21 cellular contexts compared by ENCODE assay signal in the genomic region with DNA sequence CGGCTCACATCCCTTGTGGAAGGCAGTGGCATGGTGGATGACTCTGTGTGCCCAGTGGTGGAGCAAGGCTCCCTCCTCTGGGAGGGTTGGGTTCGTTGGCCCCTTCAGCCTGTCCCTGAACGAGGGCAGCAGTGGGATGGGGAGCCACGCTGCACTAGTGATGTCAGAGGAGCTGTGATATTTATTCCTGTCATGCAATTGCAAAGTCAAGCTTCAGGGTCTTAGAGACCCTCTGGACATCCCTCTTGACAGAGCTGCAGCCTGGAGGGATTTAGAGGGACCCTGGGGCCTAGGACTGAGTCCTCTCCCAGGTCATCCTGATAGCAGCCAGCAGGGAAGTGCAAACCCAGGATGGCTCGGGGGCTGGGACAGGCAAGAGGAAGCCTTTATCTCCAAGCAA.
"Had no signal": no experiment of that assay in that cellular context is flagged by ENCODE, and none has a peak within 500 bp of the region (broad histone marks: within the 10 kb centered on the region; RNA-seq: fewer than 3 reads in every experiment).

No MANE protein-coding gene starts in this region.

- DNase-seq: activated B cell treated with CpG ODN at 0.5 μM for 24 hours; activated CD4-positive, alpha-beta T cell treated with anti-CD3 and anti-CD28 coated beads, Interleukin-2, amount 50 U/mL, for 4 hours; activated naive CD8-positive, alpha-beta T cell treated with anti-CD3 and anti-CD28 coated beads, Interleukin-2, amount 10 ng/mL, durations not matched to agents 7 days and 5 days; amniotic stem cell; brain microvascular endothelial cell; foreskin keratinocyte; heart left ventricle; hypothalamus; immature natural killer cell; lower lobe of right lung; mesendoderm; mucosa of descending colon; right lobe of liver; stimulated activated CD4-positive, alpha-beta T cell treated with anti-CD3 and anti-CD28 coated beads, Interleukin-12 subunit alpha, Interleukin-12 subunit beta, amount 100 ng/mL, for 4 hours; stimulated activated CD4-positive, alpha-beta T cell treated with anti-CD3 and anti-CD28 coated beads, Interleukin-4, amount 100 ng/mL, for 1 hour; stimulated activated naive CD8-positive, alpha-beta T cell treated with anti-CD3 and anti-CD28 coated beads, Interleukin-15, Interleukin-2, amounts not matched to agents 100 U/mL and 50 U/mL, for 24 hours; substantia nigra; T-helper 2 cell; upper lobe of left lung had no signal

- H3K9me3 Mint-ChIP-seq: activated B cell treated with CpG ODN at 0.5 μM for 24 hours; activated naive CD8-positive, alpha-beta T cell treated with anti-CD3 and anti-CD28 coated beads, Interleukin-2, amount 10 ng/mL, durations not matched to agents 7 days and 5 days; immature natural killer cell; natural killer cell treated with Interleukin-12 subunit alpha and Interleukin-12 subunit beta and Interleukin-15 and Interleukin-18, amount 100 ng/mL, for 72 hours had no signal

- H3K36me3 Mint-ChIP-seq: activated naive CD8-positive, alpha-beta T cell treated with anti-CD3 and anti-CD28 coated beads, Interleukin-2, amount 10 ng/mL, durations not matched to agents 7 days and 5 days; immature natural killer cell; natural killer cell treated with Interleukin-12 subunit alpha and Interleukin-12 subunit beta and Interleukin-15 and Interleukin-18, amount 100 ng/mL, for 72 hours had no signal

- ATAC-seq: esophagus mucosa; foreskin keratinocyte; heart left ventricle; lower lobe of right lung; mucosa of descending colon; natural killer cell treated with Interleukin-12 subunit alpha and Interleukin-12 subunit beta and Interleukin-15 and Interleukin-18, amount 100 ng/mL, for 72 hours; right lobe of liver had no signal

- H3K4me1 Mint-ChIP-seq: activated B cell treated with CpG ODN at 0.5 μM for 24 hours; activated naive CD8-positive, alpha-beta T cell treated with anti-CD3 and anti-CD28 coated beads, Interleukin-2, amount 10 ng/mL, durations not matched to agents 7 days and 5 days; immature natural killer cell had no signal

- H3K27me3 Mint-ChIP-seq: activated naive CD8-positive, alpha-beta T cell treated with anti-CD3 and anti-CD28 coated beads, Interleukin-2, amount 10 ng/mL, durations not matched to agents 7 days and 5 days had no signal

- H3K4me3 Mint-ChIP-seq: activated B cell treated with CpG ODN at 0.5 μM for 24 hours; activated naive CD8-positive, alpha-beta T cell treated with anti-CD3 and anti-CD28 coated beads, Interleukin-2, amount 10 ng/mL, durations not matched to agents 7 days and 5 days; immature natural killer cell; natural killer cell treated with Interleukin-12 subunit alpha and Interleukin-12 subunit beta and Interleukin-15 and Interleukin-18, amount 100 ng/mL, for 72 hours had no signal

- H3K27ac Mint-ChIP-seq: activated B cell treated with CpG ODN at 0.5 μM for 24 hours; activated naive CD8-positive, alpha-beta T cell treated with anti-CD3 and anti-CD28 coated beads, Interleukin-2, amount 10 ng/mL, durations not matched to agents 7 days and 5 days; immature natural killer cell; natural killer cell treated with Interleukin-12 subunit alpha and Interleukin-12 subunit beta and Interleukin-15 and Interleukin-18, amount 100 ng/mL, for 72 hours had no signal
